In the genomic region with DNA sequence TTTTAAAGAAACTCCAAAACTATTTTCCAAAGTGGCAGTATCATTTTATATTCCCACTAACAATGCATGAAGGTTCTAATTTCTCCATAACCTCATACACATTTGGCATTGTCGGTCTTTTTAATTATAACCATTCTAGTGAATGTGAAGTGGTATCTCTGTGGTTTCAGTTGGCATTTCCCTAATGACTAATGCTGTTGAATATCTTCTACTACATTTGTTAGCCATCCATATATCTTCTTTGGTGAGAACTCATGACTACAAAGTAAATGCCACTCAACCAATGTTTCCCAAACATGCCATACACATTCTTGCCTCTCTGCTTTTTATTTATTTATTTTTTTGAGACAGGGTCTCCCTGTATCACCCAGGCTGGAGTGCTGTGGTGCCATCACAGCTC, we compare ENCODE assay signal across 23 cellular contexts. TPM values are rescaled to one million over a fixed set of nuclear protein-coding genes. Genes with fewer than 3 reads are reported as not detected.
A peak's percentile ranks its signal among the peaks of the same experiment; 100 is the strongest.
DNase-seq lines count a peak whose midpoint lies in the region; ATAC-seq, FAIRE-seq and TF ChIP-seq lines count a peak whose summit lies in the region.
"Had no signal": no experiment of that assay in that cellular context is flagged by ENCODE, and none has a peak within 500 bp of the region (broad histone marks: within the 10 kb centered on the region; RNA-seq: fewer than 3 reads in every experiment).

No MANE protein-coding gene starts in this region.

- H3K36me3 ChIP-seq in GM12878 (ENCODE audit: control insufficient read depth in 2 of 2, insufficient read depth in 2 of 2, low read length in 1 of 2) = no peaks in the 10 kb centered on the region
- H3K36me3 ChIP-seq in osteoblast (ENCODE audit: insufficient read depth, low read length) = no peaks in the 10 kb centered on the region
- no peaks in the 10 kb centered on the region for H3K36me3 ChIP-seq in testis (ENCODE audit: low read depth, missing control alignments)
- H3K36me3 ChIP-seq: spleen, tibial nerve had no signal

- TF ChIP-seq RAD21 in GM12878 (IDR thresholded peaks at IDR 0.05; ENCODE audit: insufficient read depth, low read depth, low read length) = no peak

- 0% methylated on average over 1 of the region's 1 CpG for WGBS in GM12878 (ENCODE audit: insufficient coverage, insufficient replicate concordance, low lambda C conversion rate, missing lambda C conversion rate)
- WGBS in testis, 2 donors = 96 to 100% methylated on average over 1 of the region's 1 CpG

- H3K4me2 ChIP-seq in GM12878 (ENCODE audit: control insufficient read depth, insufficient read depth) (no peak overlapping the region), osteoblast (ENCODE audit: insufficient read depth, low read length) (no peak overlapping the region)

- CTCF ChIA-PET in GM12878 (lab: Yijun Ruan, JAX) = interaction anchor here (1.1 to 5.7 kb wide), 3 partner anchors 9 to 139 kb away, joined by 4 to 33 read pairs (median 6); no protein-coding TSS in a partner anchor

- TF ChIP-seq POLR2A in GM12878 (IDR thresholded peaks at IDR 0.05; ENCODE audit: low read depth, low read length) = no peak
- no peak for TF ChIP-seq POLR2A in testis (IDR thresholded peaks at IDR 0.05)

- intact Hi-C loops in GM12878 (cut with micrococcal nuclease; ENCODE audit: unreplicated experiment) (no loop called here), testis (cut with DNase I; ENCODE audit: low total_unique reads) (no loop called here)

- RAD21 ChIA-PET in GM12878 (lab: Charles Lee; ENCODE audit: unreplicated experiment) = no interaction called here

- H3K9me3 ChIP-seq in GM12878 (replicated peaks; ENCODE audit: control insufficient read depth, insufficient read depth, low read length) (no peaks in the 10 kb centered on the region), osteoblast (ENCODE audit: low read depth, low read length) (no peaks in the 10 kb centered on the region), testis (no peaks in the 10 kb centered on the region)
- H3K9me3 ChIP-seq: spleen, tibial nerve had no signal

- in situ Hi-C loops in GM12878 (cut with MboI) = no loop called here

- H4K20me1 ChIP-seq in GM12878 (ENCODE audit: control insufficient read depth, insufficient read depth) = no peaks in the 10 kb centered on the region
- H4K20me1 ChIP-seq in osteoblast (ENCODE audit: insufficient read depth, low read length) = no peaks in the 10 kb centered on the region

- H3K27me3 ChIP-seq in GM12878 (replicated peaks in 1 of 2; ENCODE audit: control insufficient read depth in 2 of 2, insufficient read depth in 2 of 2, low read length in 1 of 2) (no peaks in the 10 kb centered on the region), osteoblast (ENCODE audit: insufficient read depth, low read length) (no peaks in the 10 kb centered on the region), testis (no peaks in the 10 kb centered on the region)
- H3K27me3 ChIP-seq: spleen, tibial nerve had no signal

- no TSS peak for BruUV-seq in GM12878 (replicated peaks; lab: Mats Ljungman, UMichigan)

- H2AFZ ChIP-seq in GM12878 (ENCODE audit: control insufficient read depth, low read depth, low read length) (no peak overlapping the region), osteoblast (ENCODE audit: low read length) (no peak overlapping the region)

- peak; percentile 41 for ATAC-seq in GM12878

- H3K79me2 ChIP-seq in GM12878 (ENCODE audit: control insufficient read depth, insufficient read depth, low read length) = no peaks in the 10 kb centered on the region
- no peaks in the 10 kb centered on the region for H3K79me2 ChIP-seq in osteoblast (ENCODE audit: insufficient read depth, low read length)

- POLR2A ChIA-PET in GM12878 (lab: Charles Lee) = no interaction called here

- no peak for TF ChIP-seq EP300 in GM12878 (IDR thresholded peaks at IDR 0.05; ENCODE audit: borderline replicate concordance in 1 of 2, control insufficient read depth in 1 of 2, low read depth in 2 of 2, low read length in 2 of 2)

- H3K4me1 ChIP-seq in GM12878 (ENCODE audit: control insufficient read depth, insufficient read depth, low read length) (peaks cover 7% of the 10 kb centered on the region; the same call in 1 of the 2 replicates), osteoblast (ENCODE audit: insufficient read depth, low read length) (no peaks in the 10 kb centered on the region), testis (no peaks in the 10 kb centered on the region)
- H3K4me1 ChIP-seq: spleen, tibial nerve had no signal

- TF ChIP-seq CTCF in GM12878 (IDR thresholded peaks at IDR 0.05 in 2 of 3, conservative IDR thresholded peaks at IDR 0.05 in 1 of 3; ENCODE audit: control insufficient read depth in 2 of 3, extremely low read depth in 1 of 3, insufficient read depth in 1 of 3, low read depth in 3 of 3, low read length in 3 of 3) (no peak), osteoblast (IDR thresholded peaks at IDR 0.05; ENCODE audit: extremely low read depth, low read depth, low read length) (no peak), testis (IDR thresholded peaks at IDR 0.05) (no peak)

- no peak for FAIRE-seq in GM12878 (lab: Jason Lieb, UNC)
- FAIRE-seq: GM12892 had no signal

- no peak overlapping the region for H3K9ac ChIP-seq in GM12878 (ENCODE audit: control insufficient read depth, insufficient read depth, low read length)

- DNase-seq in Daoy (ENCODE audit: low read depth) (peak; percentile 57), LHCN-M2 (ENCODE audit: low read depth) (peak; percentile 56), GM12878 (ENCODE audit: low read depth, low spot score) (no peak), kidney tubule cell (ENCODE audit: low spot score) (peak; percentile 54), osteoblast (ENCODE audit: insufficient read length, low spot score, missing footprints) (no peak), NAMALWA (ENCODE audit: low spot score) (no peak), testis (no peak), MV-4-11 (lab: John Stamatoyannopoulos, UW) (no peak)
- DNase-seq: activated CD8-positive, alpha-beta T cell treated with anti-CD3 and anti-CD28 coated beads for 36 hours; activated naive CD4-positive, alpha-beta T cell; CD8-positive, alpha-beta memory T cell; cerebellar nuclear complex; MM.1S; NCI-H1436 treated with DMSO at 0.1 percent for 48 hours; NCI-H2171 treated with DMSO at 0.1 percent for 48 hours; NCI-H69; nucleus accumbens; retina; spleen; stimulated activated CD4-positive, alpha-beta T cell treated with anti-CD3 and anti-CD28 coated beads, Interleukin-4, amount 100 ng/mL, for 1 hour; T1000 had no signal

- H3K27ac ChIP-seq in GM12878 (ENCODE audit: control insufficient read depth, insufficient read depth) (no peak overlapping the region), osteoblast (ENCODE audit: low read depth, low read length) (no peak overlapping the region), testis (no peak overlapping the region)
- H3K27ac ChIP-seq: spleen, tibial nerve had no signal

- H3K4me3 ChIP-seq in GM12878 (no peak overlapping the region), osteoblast (ENCODE audit: insufficient read depth, low read length) (no peak overlapping the region), testis (no peak overlapping the region)
- H3K4me3 ChIP-seq: spleen, tibial nerve had no signal

- SMC1A ChIA-PET in GM12878 (lab: Charles Lee; ENCODE audit: uncharacterized antibody, unreplicated experiment) = interaction anchor here (1.8 kb wide), 1 partner anchor 11 kb away, joined by 5 read pairs; no protein-coding TSS in a partner anchor

TF ChIP-seq in GM12878, 131 proteins besides CTCF, POLR2A, EP300 and RAD21 (continues in another document):
- TF ChIP-seq FOXM1 (IDR thresholded peaks at IDR 0.05; ENCODE audit: low read depth, low read length) = no peak
- no peak for TF ChIP-seq IRF4 (IDR thresholded peaks at IDR 0.05; ENCODE audit: low read depth, low read length)
- TF ChIP-seq TCF12 (IDR thresholded peaks at IDR 0.05; ENCODE audit: low read depth, low read length) = no peak
- TF ChIP-seq MEF2B (IDR thresholded peaks at IDR 0.05; ENCODE audit: partially characterized antibody, poor library complexity, severe bottlenecking) = no peak
- TF ChIP-seq ZNF24 (IDR thresholded peaks at IDR 0.05) = no peak

RNA-seq across cellular contexts. Expression of a gene that starts 31.7 kb away (rescaled TPM):
- total RNA-seq in Daoy (2014; rRNA removed; shearing (Covaris generic)) = 26.7 and 27.5 TPM in 2 replicates
- total RNA-seq in LHCN-M2 (2014; rRNA removed) (37.9 and 42.5 TPM in 2 replicates), GM12878 (2014; rRNA removed) (16.2 and 17.8 TPM in 2 replicates), GM12878 (2014; rRNA removed; fragmentation: Illumina TruSeq; extraction: Trizol) (18.1 and 19.3 TPM in 2 replicates), GM12878 (2021) (26.3 and 27.1 TPM in 2 replicates), osteoblast (53.6 and 68.4 TPM in 2 replicates), testis (100 to 1,000 TPM; 101 to 107 TPM)
- polyA plus RNA-seq in LHCN-M2 (2012) = 8.0 TPM
- total RNA-seq in GM12878 (2013; cell fraction: nucleolus; rRNA removed) = 94.8 and 101 TPM in 2 replicates
- polyA plus RNA-seq in GM12878 (2011; ENCODE audit: low read depth) = 3.9 TPM
- polyA plus RNA-seq in GM12878 (2011; rRNA removed) (18.6 and 27.6 TPM in 2 replicates), GM12878 (2014; fragmentation: Illumina TruSeq; extraction: Trizol) (15.1 and 18.1 TPM in 2 replicates), GM12878 (2014; fragmentation: Nextera tagmentation; extraction: Ambion mirVana) (1 to 10 TPM; 2.4 to 3.4 TPM), GM12878 (2014; rRNA removed) (7.7 and 8.5 TPM in 2 replicates), GM12878 (2016; fragmentation: Nextera tagmentation; extraction: Ambion mirVana) (1 to 10 TPM; 2.0 to 2.7 TPM), testis (ENCODE audit: insufficient read depth, low read depth, low replicate concordance) (28.4 TPM)
- 5.2 and 7.0 TPM in 2 replicates for polyA plus RNA-seq in GM12878 (2011; cell fraction: cytosol; rRNA removed)
- 25.2 and 26.3 TPM in 2 replicates for polyA plus RNA-seq in GM12878 (2011; cell fraction: nucleus; rRNA removed)
- polyA plus RNA-seq in GM12878 (2012) = 5.1 and 8.4 TPM in 2 replicates
- 26.9 and 44.5 TPM in 2 replicates for polyA minus RNA-seq in GM12878 (2011; rRNA and poly(A)+ RNA removed)
- 15.1 and 18.0 TPM in 2 replicates for polyA minus RNA-seq in GM12878 (2011; cell fraction: cytosol; rRNA and poly(A)+ RNA removed)
- polyA minus RNA-seq in GM12878 (2011; cell fraction: nucleus; rRNA and poly(A)+ RNA removed) = 21.4 and 24.8 TPM in 2 replicates

Comparison
In these comparisons a context has a peak if more than half of its experiments do, and no peak if none do; other contexts are left out.
1. DNase-seq: peak in Daoy (single experiment), LHCN-M2 (single experiment) and kidney tubule cell (single experiment); none in GM12878 (single experiment), osteoblast (single experiment), NAMALWA (single experiment), testis (single experiment) and MV-4-11 (single experiment).